ENCODE assay signal across 24 cellular contexts in genomic region chr20:61099786-61100185, GRCh38.
DNase-seq lines count a peak whose midpoint lies in the region; ATAC-seq and TF ChIP-seq lines count a peak whose summit lies in the region.
"Had no signal": no experiment of that assay in that cellular context is flagged by ENCODE, and none has a peak within 500 bp of the region (broad histone marks: within the 10 kb centered on the region; RNA-seq: fewer than 3 reads in every experiment).

No MANE protein-coding gene starts in this region.

- H3K36me3 Mint-ChIP-seq in HFFc6 (ENCODE audit: low read depth), result no peaks in the 10 kb centered on the region
- H3K36me3 Mint-ChIP-seq in brain, result peaks cover 4% of the 10 kb centered on the region

- no peak overlapping the region for H2BK120ac ChIP-seq in neuronal stem cell (ENCODE audit: low read depth, low read length)

- H3K27ac Mint-ChIP-seq in HFFc6 (no peak overlapping the region), brain (peak overlapping the region in 3 of 5 experiments; percentile 52 to 60 (median 60))
- H3K27ac Mint-ChIP-seq: GM23338 had no signal

- no peak for ATAC-seq in GM21526 (IDR thresholded peaks at IDR 0.05; ENCODE audit: low FRiP score, unreplicated experiment)
- ATAC-seq: GM23338, Right ventricle myocardium inferior had no signal

- TF ChIP-seq CTCF in HFFc6 (IDR thresholded peaks at IDR 0.05) (no peak), brain (conservative IDR thresholded peaks at IDR 0.05) (no peak), GM20000 (IDR thresholded peaks at IDR 0.05; ENCODE audit: extremely low read depth, missing control alignments) (no peak)

- no CpG with 5 or more reads among the region's 12 CpGs for WGBS in neuronal stem cell (ENCODE audit: extremely low coverage in 2 of 2, insufficient read length in 2 of 2, insufficient replicate concordance in 1 of 2), 2 donors

- H2BK5ac ChIP-seq in neuronal stem cell (ENCODE audit: low read length), result no peak overlapping the region

- H3K4me1 Mint-ChIP-seq in HFFc6 (ENCODE audit: low read depth) (peaks cover 8% of the 10 kb centered on the region; the same call in 1 of the 2 replicates), brain (peaks cover 21% of the 10 kb centered on the region)
- H3K4me1 Mint-ChIP-seq: GM23338 had no signal

- H3K36me3 ChIP-seq in BLaER1 (peaks cover 4% of the 10 kb centered on the region; the same call in 1 of the 2 replicates), neuronal stem cell (replicated peaks in 1 of 2; ENCODE audit: control insufficient read depth in 2 of 2, insufficient read depth in 2 of 2, low read length in 2 of 2) (no peaks in the 10 kb centered on the region)
- H3K36me3 ChIP-seq: HAP-1, Peyer's patch had no signal

- H3K79me1 ChIP-seq in neuronal stem cell (ENCODE audit: low read depth, low read length), result no peaks in the 10 kb centered on the region

- no peak overlapping the region for H3K4me3 ChIP-seq in BLaER1
- H3K4me3 ChIP-seq in neuronal stem cell (ENCODE audit: low read length in 2 of 2), result no peak overlapping the region
- H3K4me3 ChIP-seq: A549, GM23338, HAP-1, Peyer's patch, SK-N-MC had no signal

- H3K4me2 ChIP-seq in BLaER1 (peak overlapping the region; percentile 45; the same call in 1 of the 2 replicates), neuronal stem cell (ENCODE audit: insufficient read depth, low read length, poor library complexity, severe bottlenecking) (no peak overlapping the region)
- H3K4me2 ChIP-seq: A549, GM23338 had no signal

- H2AK5ac ChIP-seq in neuronal stem cell (ENCODE audit: low read depth, low read length), result peak overlapping the region; percentile 82

- H3K9me3 Mint-ChIP-seq in HFFc6 (no peaks in the 10 kb centered on the region; the same call in 1 of the 2 replicates), brain (peaks cover 14 to 21% (median 20%) of the 10 kb centered on the region in 5 experiments)

- no peak overlapping the region for H4K91ac ChIP-seq in neuronal stem cell (ENCODE audit: low read depth, low read length, poor library complexity)

- peaks cover 23% of the 10 kb centered on the region for H3K27me3 Mint-ChIP-seq in HFFc6 (ENCODE audit: insufficient read depth)
- peaks cover 6% of the 10 kb centered on the region for H3K27me3 Mint-ChIP-seq in brain

- no peak overlapping the region for H3K23ac ChIP-seq in neuronal stem cell (ENCODE audit: low read depth, low read length, poor library complexity)

- H3K4ac ChIP-seq in neuronal stem cell (ENCODE audit: low read length), result no peak overlapping the region

- DNase-seq in HFFc6, result no peak
- DNase-seq in neuronal stem cell (ENCODE audit: low spot score), result no peak
- no peak for DNase-seq in GM20000 (ENCODE audit: low spot score)
- no peak for DNase-seq in hepatic stellate cell (ENCODE audit: low spot score)
- no peak for DNase-seq in AG08395 (ENCODE audit: low spot score)
- DNase-seq: KG1, NCI-H1092 treated with DMSO at 0.1 percent for 48 hours, NCI-H1436 treated with DMSO at 0.1 percent for 48 hours, NCI-H1930, NCI-H226, NCI-H524, NCI-H774, Peyer's patch, SW 1271 had no signal

- peak overlapping the region; percentile 65 for H3K27ac ChIP-seq in BLaER1
- no peak overlapping the region for H3K27ac ChIP-seq in neuronal stem cell (replicated peaks; ENCODE audit: low read length)
- H3K27ac ChIP-seq: A549, C4-2B, HL-60, Peyer's patch, SK-N-MC had no signal

- H3K27me3 ChIP-seq in BLaER1, result no peaks in the 10 kb centered on the region
- peaks cover 0 to 9% (median 0%) of the 10 kb centered on the region in 3 experiments for H3K27me3 ChIP-seq in neuronal stem cell (ENCODE audit: control insufficient read depth in 3 of 3, insufficient read depth in 3 of 3, low read depth in 1 of 3, low read length in 3 of 3)
- H3K27me3 ChIP-seq: Peyer's patch had no signal

- peak overlapping the region; percentile 48; the same call in 1 of the 2 replicates for H3K4me3 Mint-ChIP-seq in HFFc6
- H3K4me3 Mint-ChIP-seq in brain, result no peak overlapping the region
- H3K4me3 Mint-ChIP-seq: GM23338 had no signal

- no peak overlapping the region for H3K18ac ChIP-seq in neuronal stem cell (ENCODE audit: low read length)

- H3K9me3 ChIP-seq in BLaER1 (peaks cover 32% of the 10 kb centered on the region), neuronal stem cell (replicated peaks in 1 of 2; ENCODE audit: control insufficient read depth in 2 of 2, insufficient read depth in 1 of 2, low read depth in 1 of 2, low read length in 2 of 2) (peaks cover 0 to 2% of the 10 kb centered on the region in 2 donors)
- H3K9me3 ChIP-seq: HAP-1, Peyer's patch had no signal

- H3K4me1 ChIP-seq in BLaER1 (peaks cover 69% of the 10 kb centered on the region), neuronal stem cell (ENCODE audit: control insufficient read depth in 2 of 2, insufficient read depth in 1 of 2, low read depth in 1 of 2, low read length in 2 of 2) (no peaks in the 10 kb centered on the region)
- H3K4me1 ChIP-seq: A549, HAP-1, Peyer's patch had no signal

- no peak overlapping the region for H3K14ac ChIP-seq in neuronal stem cell (ENCODE audit: low read length)

- H2BK12ac ChIP-seq in neuronal stem cell (ENCODE audit: low read length), result no peak overlapping the region

- H3K9ac ChIP-seq in BLaER1 (no peak overlapping the region), neuronal stem cell (ENCODE audit: low read depth, low read length, poor library complexity) (no peak overlapping the region)

- H2BK15ac ChIP-seq in neuronal stem cell (ENCODE audit: low read length), result peak overlapping the region; percentile 30

- H4K20me1 ChIP-seq in BLaER1, result no peaks in the 10 kb centered on the region

- H4K8ac ChIP-seq in neuronal stem cell (ENCODE audit: low read depth, low read length), result no peak overlapping the region

- H2AFZ ChIP-seq in neuronal stem cell (ENCODE audit: low read length), result no peak overlapping the region
- H2AFZ ChIP-seq: GM23338 had no signal
